ENCODE assay signal across 16 cellular contexts in the genomic region with DNA sequence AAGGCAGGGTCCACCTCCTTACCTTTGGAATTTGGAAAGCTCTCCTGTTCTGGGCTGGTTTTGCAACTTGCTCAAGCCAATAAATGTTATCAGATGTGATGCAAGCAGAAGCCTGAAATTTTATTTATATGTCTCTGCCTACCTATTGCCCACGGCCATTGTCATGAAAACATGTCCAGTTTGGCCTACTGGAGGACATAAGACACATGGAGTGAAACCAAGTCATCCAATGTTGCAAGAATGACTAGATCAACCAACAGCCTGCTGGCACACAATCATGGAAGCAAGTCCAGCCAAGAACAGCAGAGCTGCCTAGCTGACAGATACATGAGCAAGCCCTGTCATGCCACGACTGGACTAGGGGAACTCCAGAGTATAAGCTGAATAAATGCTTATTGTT. TPM values are rescaled to one million over a fixed set of nuclear protein-coding genes. Genes with fewer than 3 reads are reported as not detected.
A peak's percentile ranks its signal among the peaks of the same experiment; 100 is the strongest.
DNase-seq lines count a peak whose midpoint lies in the region; ATAC-seq and TF ChIP-seq lines count a peak whose summit lies in the region.
"Had no signal": no experiment of that assay in that cellular context is flagged by ENCODE, and none has a peak within 500 bp of the region (broad histone marks: within the 10 kb centered on the region; RNA-seq: fewer than 3 reads in every experiment).

No MANE protein-coding gene starts in this region.

- H3K27ac ChIP-seq in RWPE1: no peak overlapping the region; the same call in 1 of the 2 replicates
- peak overlapping the region; percentile 86 for H3K27ac ChIP-seq in epithelial cell of prostate
- H3K27ac ChIP-seq in WERI-Rb-1: no peak overlapping the region
- H3K27ac ChIP-seq: heart left ventricle had no signal

- CTCF ChIA-PET in RWPE1 (lab: Yijun Ruan, JAX): interaction anchor here (0.5 to 1.2 kb wide), 5 partner anchors 13 to 722 kb away, joined by 3 to 7 read pairs (median 3); no protein-coding TSS in a partner anchor

- DNase-seq in EL (peak; percentile 13), RWPE1 (ENCODE audit: low spot score) (peak; percentile 86), epithelial cell of prostate (ENCODE audit: low read depth, low spot score) (peak; percentile 100), lung microvascular endothelial cell (ENCODE audit: low read depth in 2 of 2) (peak; percentile 23 to 58), WERI-Rb-1 (no peak), GDM1 (lab: John Stamatoyannopoulos, UW) (no peak)
- DNase-seq: activated CD4-positive, alpha-beta T cell treated with anti-CD3 and anti-CD28 coated beads, Interleukin-2, amount 50 U/mL, for 4 hours; activated naive CD8-positive, alpha-beta T cell treated with anti-CD3 and anti-CD28 coated beads, Interleukin-2, amount 10 ng/mL, durations not matched to agents 7 days and 5 days; activated T-cell treated with anti-CD3 and anti-CD28 coated beads, Interleukin-2, amount 50 U/mL, for 72 hours; heart left ventricle; kidney; NCI-H2029 had no signal

- no peaks in the 10 kb centered on the region for H3K36me3 ChIP-seq in WERI-Rb-1
- H3K36me3 ChIP-seq: HAP-1, heart left ventricle had no signal

- TF ChIP-seq CTCF in RWPE1 (conservative IDR thresholded peaks at IDR 0.05; ENCODE audit: low read depth): no peak
- no peak for TF ChIP-seq CTCF in WERI-Rb-1 (IDR thresholded peaks at IDR 0.05; ENCODE audit: low read depth, low read length)

- H3K9me3 ChIP-seq in WERI-Rb-1 (ENCODE audit: severe bottlenecking): no peaks in the 10 kb centered on the region
- H3K9me3 ChIP-seq: HAP-1, SK-N-SH had no signal

- ATAC-seq in GM18867 (IDR thresholded peaks at IDR 0.05; ENCODE audit: unreplicated experiment): no peak
- no peak for ATAC-seq in HG03280 (IDR thresholded peaks at IDR 0.05; ENCODE audit: unreplicated experiment)
- ATAC-seq: activated T-cell treated with anti-CD3 and anti-CD28 coated beads, Interleukin-2, amount 50 U/mL, for 72 hours; heart left ventricle had no signal

- POLR2A ChIA-PET in RWPE1 (lab: Yijun Ruan, JAX; ENCODE audit: low non-redundant PET): no interaction called here

- H3K4me3 ChIP-seq in WERI-Rb-1 (ENCODE audit: low read depth, low read length): no peak overlapping the region
- H3K4me3 ChIP-seq: HAP-1, heart left ventricle had no signal

- H3K27me3 ChIP-seq in WERI-Rb-1 (ENCODE audit: insufficient read depth, low read depth, severe bottlenecking): no peaks in the 10 kb centered on the region
- H3K27me3 ChIP-seq: heart left ventricle had no signal

RNA-seq across cellular contexts. Expression of gene IRAK1BP1, which starts 56.7 kb away (rescaled TPM):
- total RNA-seq in lung microvascular endothelial cell: 1.5 and 2.2 TPM in 2 replicates

Comparison
In these comparisons a context has a peak if more than half of its experiments do, and no peak if none do; other contexts are left out.
1. DNase-seq: peak in EL (single experiment), RWPE1 (single experiment), epithelial cell of prostate (single experiment) and lung microvascular endothelial cell (2 of 2); none in WERI-Rb-1 (single experiment) and GDM1 (single experiment).